Comparison of ENCODE assay signal across 8 cellular contexts in the genomic region with DNA sequence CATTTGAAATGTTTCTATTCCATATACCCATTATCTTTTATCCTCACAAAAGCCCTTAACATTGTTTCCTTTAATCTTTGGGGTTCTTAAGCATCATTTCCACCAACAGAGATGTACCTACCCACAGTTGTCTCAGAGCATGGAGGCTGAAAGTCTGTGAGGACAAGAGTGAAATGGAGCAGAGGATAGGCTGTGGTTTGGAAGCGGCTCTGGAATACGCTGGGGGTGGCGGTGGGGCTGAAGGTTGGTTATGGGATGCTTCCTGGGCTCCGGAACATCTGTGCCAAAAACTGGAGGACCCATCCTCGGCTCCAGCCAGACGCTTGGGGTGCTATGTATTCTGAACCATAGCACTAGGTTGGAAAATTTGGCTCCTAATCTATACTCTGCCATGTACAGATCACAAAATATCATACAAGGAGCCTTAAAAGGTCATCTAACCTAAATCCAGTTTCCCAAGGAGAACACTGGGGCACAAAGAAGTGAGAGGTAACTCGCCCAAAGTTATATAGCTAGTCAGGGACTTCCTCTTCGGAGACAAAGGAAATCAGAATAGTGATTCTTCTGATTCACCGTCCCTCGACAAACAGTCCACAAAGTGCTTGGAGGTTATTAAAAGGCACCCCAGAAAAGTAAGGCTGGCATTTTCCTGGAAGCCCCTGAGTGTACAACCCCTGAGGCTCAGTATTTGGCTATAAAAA. TPM values are rescaled to one million over a fixed set of nuclear protein-coding genes. Genes with fewer than 3 reads are reported as not detected.
DNase-seq lines count a peak whose midpoint lies in the region; ATAC-seq and TF ChIP-seq lines count a peak whose summit lies in the region.

No MANE protein-coding gene starts in this region.

- no peak for TF ChIP-seq POLR2A in esophagus squamous epithelium (IDR thresholded peaks at IDR 0.05)

- H3K9ac ChIP-seq in ES-I3 (ENCODE audit: low read depth, low read length): peak overlapping the region; percentile 47; the same call in 1 of the 2 replicates

- WGBS in esophagus squamous epithelium, 2 donors: 33 to 40% methylated on average over 9 to 10 of the region's 10 CpGs
- WGBS in psoas muscle, 3 donors: 60 to 66% (median 61%) methylated on average over 10 of the region's 10 CpGs

- H3K27ac ChIP-seq in RWPE1: peak overlapping the region; percentile 96
- peak overlapping the region; percentile 94 to 99 (median 96) for H3K27ac ChIP-seq in esophagus squamous epithelium
- H3K27ac ChIP-seq in psoas muscle: peak overlapping the region; percentile 93

- ATAC-seq in psoas muscle: no peak

- DNase-seq in RWPE1 (ENCODE audit: low spot score) (no peak), esophagus squamous epithelium (lab: John Stamatoyannopoulos, UW) (no peak), psoas muscle (no peak), NCI-H446 (lab: John Stamatoyannopoulos, UW) (no peak), NCI-H1105 (lab: John Stamatoyannopoulos, UW) (no peak), OCI-M2 (lab: John Stamatoyannopoulos, UW; ENCODE audit: unreplicated experiment) (no peak), islet precursor cell (no peak)

- H3K4me1 ChIP-seq in ES-I3 (ENCODE audit: insufficient read depth, low read length) (no peaks in the 10 kb centered on the region; the same call in 1 of the 2 replicates), esophagus squamous epithelium (peaks cover 16 to 62% (median 27%) of the 10 kb centered on the region in 3 donors), psoas muscle (peaks cover 27% of the 10 kb centered on the region)

- intact Hi-C loops in esophagus squamous epithelium (cut with DNase I) (loop anchor here (10.0 kb wide), 1 partner anchor 115 kb away; a partner anchor contains a TSS), psoas muscle (cut with DNase I) (loop anchor here (5.0 to 10.0 kb wide), 2 partner anchors 38 to 175 kb away; no protein-coding TSS in a partner anchor)

- CTCF ChIA-PET in RWPE1 (lab: Yijun Ruan, JAX): interaction anchor here (0.5 to 1.3 kb wide), 8 partner anchors 12 to 294 kb away, joined by 3 to 9 read pairs (median 6); no protein-coding TSS in a partner anchor

- peak overlapping the region; percentile 59 to 85 (median 64) for H3K4me3 ChIP-seq in esophagus squamous epithelium
- H3K4me3 ChIP-seq in psoas muscle: peak overlapping the region; percentile 78

- H3K9me3 ChIP-seq in ES-I3 (ENCODE audit: control insufficient read depth, insufficient read depth, low read length) (no peaks in the 10 kb centered on the region), esophagus squamous epithelium (no peaks in the 10 kb centered on the region), psoas muscle (no peaks in the 10 kb centered on the region)

- TF ChIP-seq CTCF in RWPE1 (conservative IDR thresholded peaks at IDR 0.05; ENCODE audit: low read depth) (no peak), esophagus squamous epithelium (IDR thresholded peaks at IDR 0.05) (no peak), psoas muscle (IDR thresholded peaks at IDR 0.05) (no peak)

- no peaks in the 10 kb centered on the region for H3K27me3 ChIP-seq in esophagus squamous epithelium
- no peaks in the 10 kb centered on the region for H3K27me3 ChIP-seq in psoas muscle (ENCODE audit: insufficient read depth in 3 of 3, low read length in 2 of 3)

- H3K36me3 ChIP-seq in ES-I3 (ENCODE audit: insufficient read depth, low read length) (no peaks in the 10 kb centered on the region), esophagus squamous epithelium (peaks cover 0 to 14% (median 0%) of the 10 kb centered on the region in 3 donors), psoas muscle (ENCODE audit: insufficient read depth in 1 of 2, low read depth in 1 of 2) (peaks cover 8 to 43% of the 10 kb centered on the region in 2 donors)

- POLR2A ChIA-PET in RWPE1 (lab: Yijun Ruan, JAX; ENCODE audit: low non-redundant PET): interaction anchor here (0.5 to 1.0 kb wide), 2 partner anchors 13 to 15 kb away, joined by 3 read pairs; no protein-coding TSS in a partner anchor

RNA-seq across cellular contexts. Expression of a gene that starts 2.5 kb away (rescaled TPM):
- 1 to 10 TPM; 1.7 to 7.1 (median 3.4) TPM for total RNA-seq in esophagus squamous epithelium
- total RNA-seq in psoas muscle: 10 to 100 TPM in 2 of 4 donors, 1 to 10 TPM in 2; 6.4 to 15.2 (median 9.5) TPM
- 10 to 100 TPM in 1 of 3 donors, 1 to 10 TPM in 2; 5.6 to 23.1 (median 9.9) TPM for polyA plus RNA-seq in psoas muscle

RNA-seq across cellular contexts. Expression of a gene that starts 6.5 kb away (rescaled TPM):
- total RNA-seq in esophagus squamous epithelium (10 to 100 TPM; 36.7 to 57.8 (median 47.4) TPM), psoas muscle (10 to 100 TPM; 17.8 to 30.2 (median 26.7) TPM)
- polyA plus RNA-seq in psoas muscle: 10 to 100 TPM; 12.1 to 23.8 (median 20.6) TPM

RNA-seq across cellular contexts. Expression of a gene that starts 14.2 kb away (rescaled TPM):
- 10 to 100 TPM in 1 of 4 donors, 1 to 10 TPM in 3; 7.9 to 10.6 (median 9.5) TPM for total RNA-seq in esophagus squamous epithelium
- total RNA-seq in psoas muscle: 10 to 100 TPM in 2 of 4 donors, 1 to 10 TPM in 2; 6.3 to 13.4 (median 9.6) TPM
- 1 to 10 TPM; 3.5 to 4.8 (median 4.5) TPM for polyA plus RNA-seq in psoas muscle

RNA-seq across cellular contexts. Expression of a gene that starts 21.1 kb away (rescaled TPM):
- total RNA-seq in esophagus squamous epithelium (10 to 100 TPM; 28.2 to 63.8 (median 51.3) TPM), psoas muscle (10 to 100 TPM; 65.2 to 84.0 (median 79.6) TPM)
- 100 to 1,000 TPM in 2 of 3 donors, 10 to 100 TPM in 1; 73.6 to 104 (median 102) TPM for polyA plus RNA-seq in psoas muscle

RNA-seq across cellular contexts. Expression of a gene that starts 52.6 kb away (rescaled TPM):
- total RNA-seq in esophagus squamous epithelium: 1 to 10 TPM in 3 of 4 donors, under 1 TPM in 1; 0.88 to 9.2 (median 3.3) TPM
- total RNA-seq in psoas muscle: 1 to 10 TPM in 3 of 4 donors, under 1 TPM in 1; 0.95 to 6.3 (median 1.8) TPM
- polyA plus RNA-seq in psoas muscle: 1 to 10 TPM; 1.1 to 1.4 (median 1.2) TPM
